17 cellular contexts compared by ENCODE assay signal in genomic region chr19:33291623-33292534, GRCh38. TPM values are rescaled to one million over a fixed set of nuclear protein-coding genes. Genes with fewer than 3 reads are reported as not detected.
A peak's percentile ranks its signal among the peaks of the same experiment; 100 is the strongest.
DNase-seq lines count a peak whose midpoint lies in the region; ATAC-seq lines count a peak whose summit lies in the region.
"Had no signal": no experiment of that assay in that cellular context is flagged by ENCODE, and none has a peak within 500 bp of the region (broad histone marks: within the 10 kb centered on the region; RNA-seq: fewer than 3 reads in every experiment).

No MANE protein-coding gene starts in this region.

- H3K14ac ChIP-seq in trophoblast cell (ENCODE audit: low read length) = peak overlapping the region; percentile 54

- peak overlapping the region; percentile 49 for H4K91ac ChIP-seq in trophoblast cell (ENCODE audit: low read depth, low read length)

- H3K9me3 Mint-ChIP-seq in activated T-cell treated with anti-CD3 and anti-CD28 coated beads, Interleukin-2, amount 50 U/mL, for 72 hours = peaks cover 10 to 16% of the 10 kb centered on the region in 2 donors

- intact Hi-C loops in left colon (cut with DNase I, micrococcal nuclease) = no loop called here

- no peak overlapping the region for H3K4me2 ChIP-seq in trophoblast cell (ENCODE audit: low read length)

- H3K36me3 ChIP-seq in SK-N-MC (ENCODE audit: insufficient read depth, low read length) = no peaks in the 10 kb centered on the region
- no peaks in the 10 kb centered on the region for H3K36me3 ChIP-seq in trophoblast cell (ENCODE audit: control insufficient read depth in 1 of 2, insufficient read depth in 2 of 2, low read length in 2 of 2)
- H3K36me3 ChIP-seq: tibial nerve had no signal

- peak overlapping the region; percentile 51 for H4K8ac ChIP-seq in trophoblast cell (ENCODE audit: low read depth, low read length)

- peaks cover 36% of the 10 kb centered on the region for H3K27me3 Mint-ChIP-seq in activated T-cell treated with anti-CD3 and anti-CD28 coated beads, Interleukin-2, amount 50 U/mL, for 72 hours (ENCODE audit: low read depth)

- H3K9ac ChIP-seq in SK-N-MC (ENCODE audit: insufficient read length) (no peak overlapping the region), trophoblast cell (ENCODE audit: low read length) (no peak overlapping the region)

- H3K18ac ChIP-seq in trophoblast cell (ENCODE audit: low read length) = peak overlapping the region; percentile 65

- H3K4me3 ChIP-seq in SK-N-MC (peak overlapping the region; percentile 72), trophoblast cell (ENCODE audit: low read depth, low read length) (no peak overlapping the region)
- H3K4me3 ChIP-seq: tibial nerve had no signal

- H3K27ac Mint-ChIP-seq in activated T-cell treated with anti-CD3 and anti-CD28 coated beads, Interleukin-2, amount 50 U/mL, for 72 hours = no peak overlapping the region
- H3K27ac Mint-ChIP-seq: activated CD8-positive, alpha-beta T cell treated with anti-CD3 and anti-CD28 coated beads for 36 hours; activated naive CD8-positive, alpha-beta T cell treated with anti-CD3 and anti-CD28 coated beads, Interleukin-2, amount 10 ng/mL, durations not matched to agents 7 days and 5 days; activated T-helper 1 cell treated with anti-CD3 and anti-CD28 coated beads, Interleukin-12 subunit alpha, Interleukin-12 subunit beta, Interleukin-2, Interleukin-4 antibody, amounts not matched to agents 30 ng/mL and 10 ng/mL and 1 ng/mL, durations not matched to agents 14 hours and 24 hours and 36 hours had no signal

- no peak overlapping the region for H3K4me3 Mint-ChIP-seq in activated T-cell treated with anti-CD3 and anti-CD28 coated beads, Interleukin-2, amount 50 U/mL, for 72 hours
- H3K4me3 Mint-ChIP-seq: activated CD8-positive, alpha-beta T cell treated with anti-CD3 and anti-CD28 coated beads for 36 hours; activated naive CD8-positive, alpha-beta T cell treated with anti-CD3 and anti-CD28 coated beads, Interleukin-2, amount 10 ng/mL, durations not matched to agents 7 days and 5 days; activated T-helper 1 cell treated with anti-CD3 and anti-CD28 coated beads, Interleukin-12 subunit alpha, Interleukin-12 subunit beta, Interleukin-2, Interleukin-4 antibody, amounts not matched to agents 30 ng/mL and 10 ng/mL and 1 ng/mL, durations not matched to agents 14 hours and 24 hours and 36 hours had no signal

- peak overlapping the region; percentile 76 for H2BK12ac ChIP-seq in trophoblast cell (ENCODE audit: low read length)

- H3K4ac ChIP-seq in trophoblast cell (ENCODE audit: low read depth, low read length) = peak overlapping the region; percentile 7

- H3K27me3 ChIP-seq in trophoblast cell (ENCODE audit: insufficient read depth, low read length) = no peaks in the 10 kb centered on the region

- no peak overlapping the region for H3K27ac ChIP-seq in SK-N-MC
- H3K27ac ChIP-seq in trophoblast cell (ENCODE audit: low read depth, low read length) = no peak overlapping the region

- peaks cover 36% of the 10 kb centered on the region for H3K79me1 ChIP-seq in trophoblast cell (ENCODE audit: low read length)

- peaks cover 28 to 51% of the 10 kb centered on the region in 2 experiments for H3K4me1 ChIP-seq in trophoblast cell (ENCODE audit: control insufficient read depth in 1 of 2, insufficient read depth in 2 of 2, low read length in 2 of 2)

- in situ Hi-C loops in ACHN (cut with HindIII; ENCODE audit: low pct_ligation_motif_present, low pct_unique_long_range_greater_than_20kb, low sequenced_read_pairs) = no loop called here

- no peak overlapping the region for H2AFZ ChIP-seq in trophoblast cell (ENCODE audit: insufficient read depth, low read length, poor library complexity)

- no peak overlapping the region for H4K12ac ChIP-seq in trophoblast cell (ENCODE audit: low read depth, low read length)

- WGBS in trophoblast cell (ENCODE audit: extremely low coverage, insufficient coverage, insufficient read length) = no CpG with 5 or more reads among the region's 15 CpGs

- DNase-seq in ACHN (peak; percentile 25), SK-N-MC (ENCODE audit: low read depth, low spot score) (no peak), left colon (peak; percentile 72 to 80), trophoblast cell (peak in 1 of 2 donors; percentile 43), hypothalamus (lab: John Stamatoyannopoulos, UW) (no peak)
- DNase-seq in activated T-cell treated with anti-CD3 and anti-CD28 coated beads, Interleukin-2, amount 50 U/mL, for 72 hours = no peak
- DNase-seq: activated CD8-positive, alpha-beta T cell treated with anti-CD3 and anti-CD28 coated beads for 36 hours; activated naive CD8-positive, alpha-beta T cell treated with anti-CD3 and anti-CD28 coated beads, Interleukin-2, amount 10 ng/mL, durations not matched to agents 7 days and 5 days; COR-L47; effector memory CD4-positive, alpha-beta T cell; KBM-7; NCI-H1105; SW 1271 had no signal

- no peak overlapping the region for H3K23ac ChIP-seq in trophoblast cell (ENCODE audit: low read length)

- H2BK5ac ChIP-seq in trophoblast cell (ENCODE audit: low read depth, low read length, poor library complexity) = peak overlapping the region; percentile 55

- H3K36me3 Mint-ChIP-seq in activated T-cell treated with anti-CD3 and anti-CD28 coated beads, Interleukin-2, amount 50 U/mL, for 72 hours (ENCODE audit: insufficient read depth in 2 of 2) = peaks cover 7 to 9% of the 10 kb centered on the region in 2 donors
- H3K36me3 Mint-ChIP-seq: activated naive CD8-positive, alpha-beta T cell treated with anti-CD3 and anti-CD28 coated beads, Interleukin-2, amount 10 ng/mL, durations not matched to agents 7 days and 5 days had no signal

- ATAC-seq in left colon (peak; percentile 66), GM21528 (IDR thresholded peaks at IDR 0.05; ENCODE audit: low FRiP score, unreplicated experiment) (no peak), HG02571 (IDR thresholded peaks at IDR 0.05; ENCODE audit: unreplicated experiment) (no peak)
- no peak for ATAC-seq in activated T-cell treated with anti-CD3 and anti-CD28 coated beads, Interleukin-2, amount 50 U/mL, for 72 hours (replicated peaks in 1 of 2)
- ATAC-seq: activated CD8-positive, alpha-beta T cell treated with anti-CD3 and anti-CD28 coated beads for 36 hours had no signal

- peak overlapping the region; percentile 22 for H2BK120ac ChIP-seq in trophoblast cell (ENCODE audit: insufficient read depth, low read length, poor library complexity)

- peaks cover 1% of the 10 kb centered on the region for H3K79me2 ChIP-seq in trophoblast cell (ENCODE audit: control insufficient read depth, insufficient read depth, low read length, poor library complexity)

- peak overlapping the region; percentile 75 for H2AK5ac ChIP-seq in trophoblast cell (ENCODE audit: low read length)

- peaks cover 6% of the 10 kb centered on the region for H3K4me1 Mint-ChIP-seq in activated T-cell treated with anti-CD3 and anti-CD28 coated beads, Interleukin-2, amount 50 U/mL, for 72 hours (ENCODE audit: low read depth)

- H3K9me3 ChIP-seq in SK-N-MC (ENCODE audit: low read depth, low read length) (no peaks in the 10 kb centered on the region), trophoblast cell (ENCODE audit: insufficient read depth, low read depth, low read length) (no peaks in the 10 kb centered on the region)

RNA-seq across cellular contexts. Expression of gene CEBPA, which starts 10.5 kb away (rescaled TPM):
- 10 to 100 TPM; 70.6 to 73.5 TPM for total RNA-seq in left colon
- 148 and 169 TPM in 2 replicates for polyA plus RNA-seq in trophoblast cell (2013)
- 1 to 10 TPM in 1 of 2 donors, under 1 TPM in 1; 0.82 to 1.0 TPM for total RNA-seq in activated T-cell treated with anti-CD3 and anti-CD28 coated beads, Interleukin-2, amount 50 U/mL, for 72 hours

Comparison
In these comparisons a context has a peak if more than half of its experiments do, and no peak if none do; other contexts are left out.
1. DNase-seq: peak in ACHN (single experiment) and left colon (2 of 2); none in SK-N-MC (single experiment), activated T-cell treated with anti-CD3 and anti-CD28 coated beads, Interleukin-2, amount 50 U/mL, for 72 hours (0 of 2) and hypothalamus (0 of 51).
2. RNA of gene CEBPA, which starts 10.5 kb away (total RNA-seq): 70.6 to 73.5 TPM in left colon; 0.82 to 1.0 TPM in activated T-cell treated with anti-CD3 and anti-CD28 coated beads, Interleukin-2, amount 50 U/mL, for 72 hours; every median in the first group is over 10 times any median in the second.